26 cellular contexts compared by ENCODE assay signal in genomic region chr17:66707051-66707450, GRCh38.
A peak's percentile ranks its signal among the peaks of the same experiment; 100 is the strongest.
DNase-seq lines count a peak whose midpoint lies in the region; ATAC-seq and TF ChIP-seq lines count a peak whose summit lies in the region.
"Had no signal": no experiment of that assay in that cellular context is flagged by ENCODE, and none has a peak within 500 bp of the region (broad histone marks: within the 10 kb centered on the region; RNA-seq: fewer than 3 reads in every experiment).

No MANE protein-coding gene starts in this region.

- peak overlapping the region; percentile 66 for H4K8ac ChIP-seq in mesenchymal stem cell (ENCODE audit: low read length)

- H3F3A ChIP-seq in OCI-LY1 (ENCODE audit: insufficient read depth, low read length), result no peaks in the 10 kb centered on the region

- H2BK120ac ChIP-seq in mesenchymal stem cell (ENCODE audit: low read depth, low read length), result no peak overlapping the region

- H2AFZ ChIP-seq in OCI-LY1 (ENCODE audit: low read length) (no peak overlapping the region), mesenchymal stem cell (ENCODE audit: low read depth, low read length) (no peak overlapping the region)

- WGBS in mesenchymal stem cell, result 100% methylated on average over 1 of the region's 1 CpG

- H3K18ac ChIP-seq in mesenchymal stem cell (ENCODE audit: low read depth in 1 of 2, low read length in 2 of 2), result no peak overlapping the region

- H2BK12ac ChIP-seq in mesenchymal stem cell (ENCODE audit: low read length in 2 of 2), result no peak overlapping the region

- no peak overlapping the region for H3K4me3 Mint-ChIP-seq in activated naive CD8-positive, alpha-beta T cell treated with anti-CD3 and anti-CD28 coated beads, Interleukin-2, amount 50 U/mL, for 24 hours
- H3K4me3 Mint-ChIP-seq: activated CD4-positive, alpha-beta T cell treated with anti-CD3 and anti-CD28 coated beads, Interleukin-2, amount 10 ng/mL, durations not matched to agents 7 days and 5 days had no signal

- no peak overlapping the region for H2AK5ac ChIP-seq in mesenchymal stem cell (ENCODE audit: low read length, severe bottlenecking)

- no peak overlapping the region for H2BK15ac ChIP-seq in mesenchymal stem cell (ENCODE audit: low read depth, poor library complexity, severe bottlenecking)

- no peak overlapping the region for H4K91ac ChIP-seq in mesenchymal stem cell (ENCODE audit: low read length)

- H3K4me1 ChIP-seq in OCI-LY1 (ENCODE audit: insufficient read depth, low read length, severe bottlenecking) (peaks cover 53% of the 10 kb centered on the region), mesenchymal stem cell (ENCODE audit: control insufficient read depth, insufficient read depth, low read depth, low read length) (peaks cover 3% of the 10 kb centered on the region)
- H3K4me1 ChIP-seq: ascending aorta had no signal

- H3K9me2 ChIP-seq in OCI-LY1 (ENCODE audit: low read depth, low read length), result no peaks in the 10 kb centered on the region

- no peaks in the 10 kb centered on the region for H3K9me3 Mint-ChIP-seq in activated naive CD8-positive, alpha-beta T cell treated with anti-CD3 and anti-CD28 coated beads, Interleukin-2, amount 50 U/mL, for 24 hours
- H3K9me3 Mint-ChIP-seq: activated CD4-positive, alpha-beta T cell treated with anti-CD3 and anti-CD28 coated beads, Interleukin-2, amount 10 ng/mL, durations not matched to agents 7 days and 5 days had no signal

- no peak for ATAC-seq in activated naive CD8-positive, alpha-beta T cell treated with anti-CD3 and anti-CD28 coated beads, Interleukin-2, amount 50 U/mL, for 24 hours
- ATAC-seq: HCT116, heart right ventricle, HepG2 had no signal

- no peak overlapping the region for H3K14ac ChIP-seq in mesenchymal stem cell (ENCODE audit: low read length in 2 of 2)

- H3K27me3 ChIP-seq in OCI-LY1 (ENCODE audit: insufficient read depth, low read length), result no peaks in the 10 kb centered on the region
- no peaks in the 10 kb centered on the region for H3K27me3 ChIP-seq in mesenchymal stem cell (ENCODE audit: control insufficient read depth in 1 of 2, insufficient read depth in 1 of 2, low read length in 2 of 2)
- H3K27me3 ChIP-seq: ascending aorta, heart right ventricle, ovary had no signal

- no peak overlapping the region for H3K4ac ChIP-seq in mesenchymal stem cell (ENCODE audit: low read depth in 1 of 2, low read length in 2 of 2)

- intact Hi-C loops in posterior cingulate gyrus (cut with DNase I), result no loop called here

- H3K23ac ChIP-seq in mesenchymal stem cell (ENCODE audit: low read length in 2 of 2), result no peak overlapping the region

- H3K27ac ChIP-seq in OCI-LY1 (ENCODE audit: low read depth, low read length, poor library complexity, severe bottlenecking) (peak overlapping the region; percentile 91), mesenchymal stem cell (ENCODE audit: low read length, poor library complexity, severe bottlenecking) (no peak overlapping the region)
- H3K27ac ChIP-seq: ascending aorta, epithelial cell of prostate, heart right ventricle, HL-60, ovary, thoracic aorta had no signal

- H3K27me3 Mint-ChIP-seq in activated naive CD8-positive, alpha-beta T cell treated with anti-CD3 and anti-CD28 coated beads, Interleukin-2, amount 50 U/mL, for 24 hours, result no peaks in the 10 kb centered on the region
- H3K27me3 Mint-ChIP-seq: activated CD4-positive, alpha-beta T cell treated with anti-CD3 and anti-CD28 coated beads, Interleukin-2, amount 10 ng/mL, durations not matched to agents 7 days and 5 days had no signal

- H3K4me3 ChIP-seq in OCI-LY1 (ENCODE audit: low read depth, low read length, poor library complexity, severe bottlenecking) (no peak overlapping the region), mesenchymal stem cell (ENCODE audit: insufficient read depth in 1 of 2, low read depth in 1 of 2, low read length in 2 of 2) (no peak overlapping the region)
- H3K4me3 ChIP-seq: ascending aorta, heart right ventricle, ovary, smooth muscle cell, thoracic aorta had no signal

- H3K79me1 ChIP-seq in mesenchymal stem cell (replicated peaks; ENCODE audit: low read length, poor library complexity, severe bottlenecking), result no peaks in the 10 kb centered on the region

- no peak for TF ChIP-seq CTCF in OCI-LY1 (IDR thresholded peaks at IDR 0.05; ENCODE audit: low read length)

- H3K4me2 ChIP-seq in OCI-LY1 (ENCODE audit: low read length) (no peak overlapping the region), mesenchymal stem cell (ENCODE audit: low read length, poor library complexity, severe bottlenecking) (no peak overlapping the region)
- H3K4me2 ChIP-seq: smooth muscle cell had no signal

- H3K9me3 ChIP-seq in OCI-LY1 (ENCODE audit: low read length) (no peaks in the 10 kb centered on the region), mesenchymal stem cell (ENCODE audit: control insufficient read depth, low read length) (no peaks in the 10 kb centered on the region)
- H3K9me3 ChIP-seq: ascending aorta, heart right ventricle, ovary, thoracic aorta had no signal

- no peak overlapping the region for H2BK5ac ChIP-seq in mesenchymal stem cell (ENCODE audit: low read depth, low read length, poor library complexity, severe bottlenecking)

- peaks cover 23% of the 10 kb centered on the region for H3K4me1 Mint-ChIP-seq in activated naive CD8-positive, alpha-beta T cell treated with anti-CD3 and anti-CD28 coated beads, Interleukin-2, amount 50 U/mL, for 24 hours

- peaks cover 17% of the 10 kb centered on the region for H3K36me3 Mint-ChIP-seq in activated naive CD8-positive, alpha-beta T cell treated with anti-CD3 and anti-CD28 coated beads, Interleukin-2, amount 50 U/mL, for 24 hours (ENCODE audit: low read depth)

- no peaks in the 10 kb centered on the region for H3K79me2 ChIP-seq in OCI-LY1 (ENCODE audit: insufficient read depth, low read length)

- in situ Hi-C loops in Caki2 (cut with HindIII; ENCODE audit: low pct_unique_long_range_greater_than_20kb, low sequenced_read_pairs), result no loop called here

- H3K27ac Mint-ChIP-seq in activated naive CD8-positive, alpha-beta T cell treated with anti-CD3 and anti-CD28 coated beads, Interleukin-2, amount 50 U/mL, for 24 hours, result peak overlapping the region; percentile 54
- H3K27ac Mint-ChIP-seq: activated CD4-positive, alpha-beta T cell treated with anti-CD3 and anti-CD28 coated beads, Interleukin-2, amount 10 ng/mL, durations not matched to agents 7 days and 5 days had no signal

- DNase-seq in Caki2 (ENCODE audit: low read depth), result peak; percentile 8
- no peak for DNase-seq in activated naive CD8-positive, alpha-beta T cell treated with anti-CD3 and anti-CD28 coated beads, Interleukin-2, amount 50 U/mL, for 24 hours
- DNase-seq in mesenchymal stem cell, result no peak
- DNase-seq in anterior cingulate cortex (lab: John Stamatoyannopoulos, UW), result no peak
- DNase-seq in posterior cingulate gyrus, result no peak
- DNase-seq in epidermal melanocyte (ENCODE audit: insufficient read length, low spot score), result no peak
- DNase-seq: activated CD4-positive, alpha-beta T cell treated with anti-CD3 and anti-CD28 coated beads, Interleukin-2, amount 10 ng/mL, durations not matched to agents 7 days and 5 days; central memory CD4-positive, alpha-beta T cell; heart right ventricle; mesendoderm; NCI-H1694; NCI-H2171; NCI-H524 treated with DMSO at 0.1 percent for 48 hours; NK-92 treated with Interleukin-12 subunit alpha and Interleukin-12 subunit beta, amount 100 ng/mL, for 24 hours; ovary; stimulated activated CD4-positive, alpha-beta T cell treated with anti-CD3 and anti-CD28 coated beads, Interleukin-2, amount 100 ng/mL, for 48 hours; stimulated activated naive CD4-positive, alpha-beta T cell; T-helper 2 cell had no signal

- no peaks in the 10 kb centered on the region for H3K36me3 ChIP-seq in OCI-LY1 (ENCODE audit: insufficient read depth, low read length)
- H3K36me3 ChIP-seq in mesenchymal stem cell (ENCODE audit: control insufficient read depth in 1 of 2, insufficient read depth in 2 of 2, low read depth in 1 of 2, low read length in 2 of 2), result peaks cover 3 to 10% of the 10 kb centered on the region in 2 experiments
- H3K36me3 ChIP-seq: ascending aorta, heart right ventricle, ovary, thoracic aorta had no signal

- no peaks in the 10 kb centered on the region for H4K20me1 ChIP-seq in OCI-LY1 (ENCODE audit: insufficient read depth, low read length)

- H3K9ac ChIP-seq in OCI-LY1 (ENCODE audit: low read length), result no peak overlapping the region
- no peak overlapping the region for H3K9ac ChIP-seq in mesenchymal stem cell (ENCODE audit: low read length)
